Comparison of ENCODE assay signal across 8 cellular contexts in genomic region chr7:27740449-27741086, GRCh38. TPM values are rescaled to one million over a fixed set of nuclear protein-coding genes. Genes with fewer than 3 reads are reported as not detected.
DNase-seq lines count a peak whose midpoint lies in the region; ATAC-seq and TF ChIP-seq lines count a peak whose summit lies in the region.

No MANE protein-coding gene starts in this region.

- DNase-seq in DMS153 (lab: John Stamatoyannopoulos, UW) (peak; percentile 94), HuH-7.5 (ENCODE audit: low spot score) (peak; percentile 58)
- peak; percentile 87 for DNase-seq in activated T-cell treated with anti-CD3 and anti-CD28 coated beads, Interleukin-2, amount 50 U/mL, for 1 hour
- DNase-seq in stimulated activated CD8-positive, alpha-beta memory T cell treated with anti-CD3 and anti-CD28 coated beads, Interleukin-7, amount 100 ng/mL, for 1 hour (ENCODE audit: low read depth in 2 of 2): peak; percentile 57 to 69

- peak overlapping the region; percentile 91 for H3K4me2 ChIP-seq in OCI-LY3 (ENCODE audit: low read length)

- H3K9ac ChIP-seq in OCI-LY3 (ENCODE audit: low read length) (peak overlapping the region; percentile 73), mucosa of rectum (ENCODE audit: low read depth in 1 of 2, low read length in 2 of 2) (peak overlapping the region; percentile 100)

- H4K20me1 ChIP-seq in OCI-LY3 (ENCODE audit: insufficient read depth, low read length): no peaks in the 10 kb centered on the region

- 0 to 1% methylated on average over 49 of the region's 49 CpGs for WGBS in esophagus, 2 donors

- ATAC-seq in GM21529 (IDR thresholded peaks at IDR 0.05; ENCODE audit: unreplicated experiment): peak; percentile 73

- H3K36me3 ChIP-seq in OCI-LY3 (replicated peaks; ENCODE audit: low read depth, low read length) (no peaks in the 10 kb centered on the region), esophagus (ENCODE audit: control insufficient read depth in 2 of 2, insufficient read depth in 2 of 2, low read length in 1 of 2) (no peaks in the 10 kb centered on the region), mucosa of rectum (ENCODE audit: control insufficient read depth in 2 of 2, insufficient read depth in 2 of 2, low read length in 2 of 2) (no peaks in the 10 kb centered on the region)

- H3K4me1 ChIP-seq in OCI-LY3 (ENCODE audit: low read length) (peaks cover 9% of the 10 kb centered on the region; the same call in 1 of the 2 replicates), esophagus (ENCODE audit: control insufficient read depth in 2 of 2, insufficient read depth in 2 of 2, low read length in 1 of 2) (no peaks in the 10 kb centered on the region), mucosa of rectum (ENCODE audit: control insufficient read depth in 2 of 2, insufficient read depth in 2 of 2, low read length in 2 of 2) (peaks cover 16 to 38% of the 10 kb centered on the region in 2 donors)

- H2AFZ ChIP-seq in OCI-LY3 (ENCODE audit: low read depth, low read length): peak overlapping the region; percentile 79; the same call in 1 of the 2 replicates

- H3K27me3 ChIP-seq in OCI-LY3 (ENCODE audit: low read depth, low read length): no peaks in the 10 kb centered on the region
- H3K27me3 ChIP-seq in esophagus (ENCODE audit: control insufficient read depth in 1 of 2, insufficient read depth in 2 of 2, low read length in 2 of 2): no peaks in the 10 kb centered on the region
- H3K27me3 ChIP-seq in mucosa of rectum (ENCODE audit: control insufficient read depth in 2 of 2, insufficient read depth in 2 of 2, low read length in 2 of 2): no peaks in the 10 kb centered on the region

- H3K9me3 ChIP-seq in OCI-LY3 (ENCODE audit: insufficient read depth, low read length): no peaks in the 10 kb centered on the region
- no peaks in the 10 kb centered on the region for H3K9me3 ChIP-seq in esophagus (ENCODE audit: control insufficient read depth in 2 of 2, insufficient read depth in 1 of 2, low read depth in 1 of 2, low read length in 1 of 2)
- H3K9me3 ChIP-seq in mucosa of rectum (ENCODE audit: control insufficient read depth in 2 of 2, low read length in 2 of 2): no peaks in the 10 kb centered on the region

- no peak for TF ChIP-seq CTCF in OCI-LY3 (IDR thresholded peaks at IDR 0.05; ENCODE audit: low read depth, low read length)

- peak overlapping the region; percentile 51 for H3K27ac ChIP-seq in OCI-LY3 (ENCODE audit: low read length)
- H3K27ac ChIP-seq in esophagus (ENCODE audit: low read depth in 2 of 2, low read length in 1 of 2): peak overlapping the region; percentile 99 to 100
- peak overlapping the region; percentile 100 for H3K27ac ChIP-seq in mucosa of rectum (ENCODE audit: low read depth in 2 of 2, low read length in 2 of 2)

- H3K4me3 ChIP-seq in OCI-LY3 (ENCODE audit: low read length) (peak overlapping the region; percentile 98), esophagus (ENCODE audit: low read depth in 1 of 2, low read length in 2 of 2) (peak overlapping the region; percentile 82 to 96), mucosa of rectum (ENCODE audit: low read length in 2 of 2) (peak overlapping the region; percentile 85 to 99)

- peaks cover 21% of the 10 kb centered on the region for H3K79me2 ChIP-seq in OCI-LY3 (ENCODE audit: low read length)

RNA-seq across cellular contexts. Expression of gene TAX1BP1, which starts 0.6 kb away (rescaled TPM):
- polyA plus RNA-seq in esophagus: 100 to 1,000 TPM in 1 of 2 donors, 10 to 100 TPM in 1; 86.8 to 113 TPM

Comparison
In these comparisons a context has a peak if more than half of its experiments do, and no peak if none do; other contexts are left out.
1. Peak in every context shown above with its lines: DNase-seq, ATAC-seq, H3K4me3 ChIP-seq and H3K27ac ChIP-seq.